In the genomic region with DNA sequence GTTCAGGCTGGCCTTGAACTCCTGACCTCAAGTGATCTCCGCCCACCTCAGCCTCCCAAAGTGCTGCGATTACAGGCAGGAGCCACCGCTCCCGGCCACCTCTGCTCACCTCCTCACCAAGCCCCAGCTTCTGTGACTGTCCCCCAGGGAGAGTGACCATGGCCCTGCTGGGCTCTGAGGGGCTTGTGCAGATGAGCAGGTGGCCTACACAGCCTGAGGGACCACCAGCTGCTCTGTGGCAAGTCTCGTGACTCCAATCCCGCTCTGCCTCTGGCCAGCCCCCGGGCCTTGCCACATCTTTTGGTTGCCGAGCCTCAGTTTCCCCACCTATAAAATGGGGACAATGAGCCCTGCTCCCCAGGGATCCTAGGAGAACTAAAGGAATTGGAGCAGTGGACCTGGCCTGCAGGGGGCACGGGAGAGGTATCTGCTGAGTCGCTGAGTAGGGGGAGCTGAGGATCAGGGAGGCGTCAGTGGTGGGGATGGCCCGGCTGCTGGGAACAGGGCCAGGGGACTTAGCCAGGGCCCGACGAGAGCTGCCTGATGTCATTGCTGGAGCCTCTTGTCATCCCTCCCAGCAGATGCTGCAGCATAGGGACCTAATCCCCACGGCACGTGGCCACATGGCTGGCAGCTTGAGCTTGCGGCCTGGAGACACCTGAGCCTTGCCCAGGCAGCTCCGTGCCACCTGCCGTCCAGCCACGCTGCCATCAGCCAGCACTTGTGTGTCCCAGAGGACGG, we compare ENCODE assay signal across 10 cellular contexts.
A peak's percentile ranks its signal among the peaks of the same experiment; 100 is the strongest.
DNase-seq lines count a peak whose midpoint lies in the region; ATAC-seq and TF ChIP-seq lines count a peak whose summit lies in the region.
"Had no signal": no experiment of that assay in that cellular context is flagged by ENCODE, and none has a peak within 500 bp of the region (broad histone marks: within the 10 kb centered on the region; RNA-seq: fewer than 3 reads in every experiment).

No MANE protein-coding gene starts in this region.

- no peak overlapping the region for H3K9ac ChIP-seq in mammary epithelial cell (ENCODE audit: insufficient read depth, low read length)

- 100% methylated on average over 4 of the region's 21 CpGs for WGBS in mammary epithelial cell (ENCODE audit: low coverage, missing lambda C conversion rate)

- H3K4me2 ChIP-seq in mammary epithelial cell (ENCODE audit: insufficient read depth, low read depth, low read length), result no peak overlapping the region

- intact Hi-C loops in breast epithelium (cut with DNase I; ENCODE audit: low total_unique reads) (no loop called here), mammary epithelial cell (cut with micrococcal nuclease) (no loop called here), activated B cell treated with CpG ODN at 0.5 μM for 24 hours (cut with micrococcal nuclease) (no loop called here), left lung (cut with DNase I) (no loop called here), upper lobe of right lung (cut with DNase I) (no loop called here)

- H3K79me2 ChIP-seq in mammary epithelial cell (ENCODE audit: insufficient read depth, low read length), result no peaks in the 10 kb centered on the region

- H3K27ac Mint-ChIP-seq in activated B cell treated with CpG ODN at 0.5 μM for 24 hours, result peak overlapping the region; percentile 18
- H3K27ac Mint-ChIP-seq: CD8-positive, alpha-beta T cell had no signal

- TF ChIP-seq CTCF in breast epithelium (IDR thresholded peaks at IDR 0.05) (no peak), mammary epithelial cell (conservative IDR thresholded peaks at IDR 0.05 in 1 of 2, IDR thresholded peaks at IDR 0.05 in 1 of 2; ENCODE audit: extremely low read depth in 1 of 2, insufficient read depth in 1 of 2, low read depth in 1 of 2, low read length in 2 of 2) (no peak), activated B cell treated with CpG ODN at 0.5 μM for 24 hours (IDR thresholded peaks at IDR 0.05) (no peak), left lung (IDR thresholded peaks at IDR 0.05) (no peak), upper lobe of right lung (IDR thresholded peaks at IDR 0.05) (no peak)

- H3K4me3 ChIP-seq in breast epithelium, result no peak overlapping the region
- no peak overlapping the region for H3K4me3 ChIP-seq in mammary epithelial cell (replicated peaks in 1 of 3; ENCODE audit: insufficient read depth in 1 of 3, low read depth in 2 of 3, low read length in 3 of 3)
- no peak overlapping the region for H3K4me3 ChIP-seq in left lung
- no peak overlapping the region for H3K4me3 ChIP-seq in upper lobe of right lung

- ATAC-seq in activated B cell treated with CpG ODN at 0.5 μM for 24 hours (ENCODE audit: low read depth), result no peak
- ATAC-seq in left lung, result no peak
- ATAC-seq in upper lobe of right lung, result no peak
- ATAC-seq in HG03432 (IDR thresholded peaks at IDR 0.05; ENCODE audit: unreplicated experiment), result no peak
- no peak for ATAC-seq in HG03378 (IDR thresholded peaks at IDR 0.05; ENCODE audit: unreplicated experiment)
- ATAC-seq: CD8-positive, alpha-beta T cell had no signal

- CTCF ChIA-PET in mammary epithelial cell (lab: Charles Lee; ENCODE audit: low non-redundant PET) (no interaction called here), activated B cell treated with CpG ODN at 0.5 μM for 24 hours (lab: Charles Lee) (no interaction called here)

- H3K4me3 Mint-ChIP-seq in activated B cell treated with CpG ODN at 0.5 μM for 24 hours, result no peak overlapping the region
- H3K4me3 Mint-ChIP-seq: CD8-positive, alpha-beta T cell had no signal

- DNase-seq in breast epithelium (ENCODE audit: low spot score in 2 of 2), result no peak
- DNase-seq in mammary epithelial cell, result no peak
- no peak for DNase-seq in activated B cell treated with CpG ODN at 0.5 μM for 24 hours
- peak; percentile 35 to 74 for DNase-seq in left lung
- DNase-seq in upper lobe of right lung, result peak; percentile 52
- no peak for DNase-seq in activated effector memory CD4-positive, alpha-beta T cell treated with Interleukin-2 at 50 U/mL for 16 hours
- DNase-seq: CD8-positive, alpha-beta T cell; NCI-H187 had no signal

- peaks cover 4 to 7% of the 10 kb centered on the region in 2 donors for H3K4me1 ChIP-seq in breast epithelium
- H3K4me1 ChIP-seq in mammary epithelial cell (ENCODE audit: insufficient read depth, low read length), result peaks cover 4% of the 10 kb centered on the region
- H3K4me1 ChIP-seq in left lung, result peaks cover 13 to 73% of the 10 kb centered on the region in 2 donors
- peaks cover 43% of the 10 kb centered on the region for H3K4me1 ChIP-seq in upper lobe of right lung

- POLR2A ChIA-PET in activated B cell treated with CpG ODN at 0.5 μM for 24 hours (lab: Charles Lee), result interaction anchor here (0.5 to 1.6 kb wide), 3 partner anchors 11 to 126 kb away, joined by 4 to 9 read pairs (median 7); a partner anchor contains a TSS

- dilution Hi-C loops in mammary epithelial cell (cut with HindIII; ENCODE audit: low sequenced_read_pairs), result no loop called here

- no peak overlapping the region for H2AFZ ChIP-seq in mammary epithelial cell (ENCODE audit: low read depth, low read length)

- no peaks in the 10 kb centered on the region for H3K27me3 ChIP-seq in breast epithelium
- no peaks in the 10 kb centered on the region for H3K27me3 ChIP-seq in mammary epithelial cell (ENCODE audit: insufficient read depth, low read length)
- no peaks in the 10 kb centered on the region for H3K27me3 ChIP-seq in left lung
- no peaks in the 10 kb centered on the region for H3K27me3 ChIP-seq in upper lobe of right lung

- no peaks in the 10 kb centered on the region for H4K20me1 ChIP-seq in mammary epithelial cell (ENCODE audit: insufficient read depth, low read length)

- H3K36me3 ChIP-seq in breast epithelium (no peaks in the 10 kb centered on the region), mammary epithelial cell (ENCODE audit: insufficient read depth, low read length) (no peaks in the 10 kb centered on the region), left lung (no peaks in the 10 kb centered on the region), upper lobe of right lung (no peaks in the 10 kb centered on the region)

- no peaks in the 10 kb centered on the region for H3K27me3 Mint-ChIP-seq in activated B cell treated with CpG ODN at 0.5 μM for 24 hours

- no peak for TF ChIP-seq POLR2A in breast epithelium (IDR thresholded peaks at IDR 0.05)

- no TSS peak for BruUV-seq in mammary epithelial cell (replicated peaks; lab: Mats Ljungman, UMichigan)

- H3K27ac ChIP-seq in breast epithelium, result peak overlapping the region; percentile 83 to 94
- H3K27ac ChIP-seq in mammary epithelial cell (ENCODE audit: insufficient read depth, low read depth, low read length), result no peak overlapping the region
- H3K27ac ChIP-seq in left lung, result peak overlapping the region; percentile 73 to 76
- peak overlapping the region; percentile 71 for H3K27ac ChIP-seq in upper lobe of right lung

- in situ Hi-C loops in mammary epithelial cell (cut with MboI; ENCODE audit: low sequenced_read_pairs in 2 of 2), result no loop called here

- peaks cover 24% of the 10 kb centered on the region for H3K4me1 Mint-ChIP-seq in activated B cell treated with CpG ODN at 0.5 μM for 24 hours

- H3K9me3 ChIP-seq in breast epithelium, result no peaks in the 10 kb centered on the region
- H3K9me3 ChIP-seq in mammary epithelial cell (replicated peaks; ENCODE audit: insufficient read depth, low read length), result no peaks in the 10 kb centered on the region
- no peaks in the 10 kb centered on the region for H3K9me3 ChIP-seq in left lung
- H3K9me3 ChIP-seq in upper lobe of right lung, result no peaks in the 10 kb centered on the region

- H3K9me3 Mint-ChIP-seq in activated B cell treated with CpG ODN at 0.5 μM for 24 hours, result no peaks in the 10 kb centered on the region
- H3K9me3 Mint-ChIP-seq: CD8-positive, alpha-beta T cell had no signal

- peaks cover 27% of the 10 kb centered on the region for H3K36me3 Mint-ChIP-seq in activated B cell treated with CpG ODN at 0.5 μM for 24 hours (ENCODE audit: low read depth)
- H3K36me3 Mint-ChIP-seq: CD8-positive, alpha-beta T cell had no signal

Comparison
In these comparisons a context has a peak if more than half of its experiments do, and no peak if none do; other contexts are left out.
1. DNase-seq: peak in left lung (2 of 2) and upper lobe of right lung (single experiment); none in breast epithelium (0 of 2), mammary epithelial cell (single experiment), activated B cell treated with CpG ODN at 0.5 μM for 24 hours (single experiment) and activated effector memory CD4-positive, alpha-beta T cell treated with Interleukin-2 at 50 U/mL for 16 hours (single experiment).